Comparison of ENCODE assay signal across 11 cellular contexts in genomic region chr5:140554454-140554853, GRCh38. TPM values are rescaled to one million over a fixed set of nuclear protein-coding genes. Genes with fewer than 3 reads are reported as not detected.
DNase-seq lines count a peak whose midpoint lies in the region; ATAC-seq and TF ChIP-seq lines count a peak whose summit lies in the region.
"Had no signal": no experiment of that assay in that cellular context is flagged by ENCODE, and none has a peak within 500 bp of the region (broad histone marks: within the 10 kb centered on the region; RNA-seq: fewer than 3 reads in every experiment).

No MANE protein-coding gene starts in this region.

- WGBS in GM23248 (ENCODE audit: low coverage in 1 of 2, low lambda C conversion rate in 2 of 2, missing lambda C conversion rate in 2 of 2), 2 experiments = 51 to 52% methylated on average over 2 of the region's 2 CpGs

- peaks cover 31% of the 10 kb centered on the region for H3K4me1 ChIP-seq in GM23248 (ENCODE audit: insufficient read depth)

- TF ChIP-seq CTCF in AG09309 (IDR thresholded peaks at IDR 0.05; ENCODE audit: control insufficient read depth, insufficient read depth, low read depth, low read length, missing control alignments) (no peak), glutamatergic neuron (IDR thresholded peaks at IDR 0.05; ENCODE audit: partially characterized antibody, unreplicated experiment) (no peak)

- DNase-seq in AG09309 (ENCODE audit: low read depth) = peak; percentile 42
- DNase-seq in GM23248 = peak; percentile 77
- DNase-seq in activated CD4-positive, alpha-beta memory T cell treated with anti-CD3 and anti-CD28 coated beads for 36 hours = no peak
- no peak for DNase-seq in glutamatergic neuron
- DNase-seq in NCI-H2196 treated with DMSO at 0.1 percent for 48 hours (lab: John Stamatoyannopoulos, UW; ENCODE audit: unreplicated experiment) = no peak
- no peak for DNase-seq in C1 segment of cervical spinal cord (lab: John Stamatoyannopoulos, UW)
- DNase-seq in hippocampal formation (lab: John Stamatoyannopoulos, UW) = no peak
- DNase-seq: MG63, SHP77 treated with DMSO at 0.1 percent for 48 hours, transverse colon had no signal

- peak overlapping the region; percentile 3; the same call in 1 of the 2 replicates for H3K9ac ChIP-seq in GM23248

- POLR2A ChIA-PET in activated CD4-positive, alpha-beta memory T cell treated with anti-CD3 and anti-CD28 coated beads for 36 hours (lab: Charles Lee) = interaction anchor here (0.9 to 1.3 kb wide), 4 partner anchors 11 to 137 kb away, joined by 3 to 6 read pairs (median 4); partner anchors contain the start of gene TMCO6

- H3K36me3 Mint-ChIP-seq in activated CD4-positive, alpha-beta memory T cell treated with anti-CD3 and anti-CD28 coated beads for 36 hours = peaks cover 40% of the 10 kb centered on the region
- H3K36me3 Mint-ChIP-seq in glutamatergic neuron (ENCODE audit: unreplicated experiment) = no peaks in the 10 kb centered on the region

- peak overlapping the region; percentile 34 for H3K4me3 Mint-ChIP-seq in activated CD4-positive, alpha-beta memory T cell treated with anti-CD3 and anti-CD28 coated beads for 36 hours
- peak overlapping the region; percentile 4 for H3K4me3 Mint-ChIP-seq in glutamatergic neuron (ENCODE audit: unreplicated experiment)

- no peaks in the 10 kb centered on the region for H3K27me3 Mint-ChIP-seq in activated CD4-positive, alpha-beta memory T cell treated with anti-CD3 and anti-CD28 coated beads for 36 hours
- peaks cover 3% of the 10 kb centered on the region for H3K27me3 Mint-ChIP-seq in glutamatergic neuron (ENCODE audit: unreplicated experiment)

- H3K27me3 ChIP-seq in GM23248 (replicated peaks; ENCODE audit: insufficient read depth) = no peaks in the 10 kb centered on the region
- H3K27me3 ChIP-seq: MG63, transverse colon had no signal

- peak overlapping the region; percentile 82 for H3K27ac Mint-ChIP-seq in activated CD4-positive, alpha-beta memory T cell treated with anti-CD3 and anti-CD28 coated beads for 36 hours
- H3K27ac Mint-ChIP-seq in glutamatergic neuron (ENCODE audit: unreplicated experiment) = no peak overlapping the region

- intact Hi-C loops in activated CD4-positive, alpha-beta memory T cell treated with anti-CD3 and anti-CD28 coated beads for 36 hours (cut with micrococcal nuclease) = loop anchor here (10.0 kb wide), 1 partner anchor 450 kb away; no protein-coding TSS in a partner anchor

- no peaks in the 10 kb centered on the region for H3K9me3 ChIP-seq in GM23248 (ENCODE audit: low read depth)
- H3K9me3 ChIP-seq: MG63, transverse colon had no signal

- H3K79me2 ChIP-seq in GM23248 (ENCODE audit: insufficient read depth) = peaks cover 67% of the 10 kb centered on the region

- peak overlapping the region; percentile 84 for H3K27ac ChIP-seq in GM23248

- H3F3A ChIP-seq in GM23248 (ENCODE audit: insufficient read depth) = peaks cover 50% of the 10 kb centered on the region

- CTCF ChIA-PET in activated CD4-positive, alpha-beta memory T cell treated with anti-CD3 and anti-CD28 coated beads for 36 hours (lab: Charles Lee) = interaction anchor here (2.5 kb wide), 1 partner anchor 80 kb away, joined by 9 read pairs; no protein-coding TSS in a partner anchor

- H3K9me2 ChIP-seq in GM23248 (ENCODE audit: insufficient read depth) = no peaks in the 10 kb centered on the region

- 0 out of 2 replicates have a peak, but pooled peaks cover 8% of the 10 kb centered on the region for H4K20me1 ChIP-seq in GM23248 (ENCODE audit: insufficient read depth)

- no peak overlapping the region for H2AFZ ChIP-seq in GM23248

- in situ Hi-C loops in GM23248 (cut with MboI) = no loop called here

- H3K4me3 ChIP-seq in AG09309 (ENCODE audit: control insufficient read depth, low read depth, low read length) = no peak overlapping the region
- H3K4me3 ChIP-seq in GM23248 = no peak overlapping the region
- H3K4me3 ChIP-seq: MG63, transverse colon had no signal

- peaks cover 22% of the 10 kb centered on the region; the same call in 1 of the 2 replicates for H3K36me3 ChIP-seq in GM23248 (ENCODE audit: low read depth)

- peaks cover 68% of the 10 kb centered on the region for H3K4me1 Mint-ChIP-seq in activated CD4-positive, alpha-beta memory T cell treated with anti-CD3 and anti-CD28 coated beads for 36 hours (ENCODE audit: low read depth)
- peaks cover 17% of the 10 kb centered on the region for H3K4me1 Mint-ChIP-seq in glutamatergic neuron (ENCODE audit: low read depth, unreplicated experiment)

- H3K4me2 ChIP-seq in GM23248 (ENCODE audit: unreplicated experiment) = peak overlapping the region; percentile 48

- no peak for ATAC-seq in GM19351 (IDR thresholded peaks at IDR 0.05; ENCODE audit: unreplicated experiment)

- no peaks in the 10 kb centered on the region for H3K9me3 Mint-ChIP-seq in activated CD4-positive, alpha-beta memory T cell treated with anti-CD3 and anti-CD28 coated beads for 36 hours
- H3K9me3 Mint-ChIP-seq in glutamatergic neuron (ENCODE audit: unreplicated experiment) = peaks cover 11% of the 10 kb centered on the region

RNA-seq across cellular contexts. Expression of gene SRA1, which starts 2.8 kb away (rescaled TPM):
- total RNA-seq in GM23248 (2014; rRNA removed; shearing (Covaris generic)) = 41.6 and 46.2 TPM in 2 replicates
- polyA plus RNA-seq in GM23248 (2016; fragmentation: Nextera tagmentation; extraction: Ambion mirVana) = 90.6 and 91.2 TPM in 2 replicates
- 10 to 100 TPM; 46.0 to 46.7 TPM for total RNA-seq in activated CD4-positive, alpha-beta memory T cell treated with anti-CD3 and anti-CD28 coated beads for 36 hours
- 45.0 TPM for total RNA-seq in glutamatergic neuron (ENCODE audit: unreplicated experiment)

RNA-seq across cellular contexts. Expression of gene EIF4EBP3, which starts 7.0 kb away (rescaled TPM):
- total RNA-seq in GM23248 (2014; rRNA removed; shearing (Covaris generic)) = 0.54 and 2.3 TPM in 2 replicates
- polyA plus RNA-seq in GM23248 (2016; fragmentation: Nextera tagmentation; extraction: Ambion mirVana) = 14.1 and 14.5 TPM in 2 replicates
- 10 to 100 TPM; 15.7 to 16.6 TPM for total RNA-seq in activated CD4-positive, alpha-beta memory T cell treated with anti-CD3 and anti-CD28 coated beads for 36 hours
- total RNA-seq in glutamatergic neuron (ENCODE audit: unreplicated experiment) = 7.0 TPM

RNA-seq across cellular contexts. Expression of gene APBB3, which starts 9.9 kb away (rescaled TPM):
- 13.8 and 14.8 TPM in 2 replicates for total RNA-seq in GM23248 (2014; rRNA removed; shearing (Covaris generic))
- 13.1 and 13.2 TPM in 2 replicates for polyA plus RNA-seq in GM23248 (2016; fragmentation: Nextera tagmentation; extraction: Ambion mirVana)
- total RNA-seq in activated CD4-positive, alpha-beta memory T cell treated with anti-CD3 and anti-CD28 coated beads for 36 hours = 10 to 100 TPM; 16.3 to 16.8 TPM
- total RNA-seq in glutamatergic neuron (ENCODE audit: unreplicated experiment) = 103 TPM

RNA-seq across cellular contexts. Expression of gene SLC35A4, which starts 10.2 kb away (rescaled TPM):
- total RNA-seq in GM23248 (2014; rRNA removed; shearing (Covaris generic)) = 11.8 and 19.6 TPM in 2 replicates
- 45.2 and 49.5 TPM in 2 replicates for polyA plus RNA-seq in GM23248 (2016; fragmentation: Nextera tagmentation; extraction: Ambion mirVana)
- total RNA-seq in activated CD4-positive, alpha-beta memory T cell treated with anti-CD3 and anti-CD28 coated beads for 36 hours = 10 to 100 TPM; 68.7 to 69.7 TPM
- total RNA-seq in glutamatergic neuron (ENCODE audit: unreplicated experiment) = 50.7 TPM

Comparison
In these comparisons a context has a peak if more than half of its experiments do, and no peak if none do; other contexts are left out.
1. DNase-seq: peak in AG09309 (single experiment) and GM23248 (single experiment); none in activated CD4-positive, alpha-beta memory T cell treated with anti-CD3 and anti-CD28 coated beads for 36 hours (single experiment), glutamatergic neuron (single experiment), NCI-H2196 treated with DMSO at 0.1 percent for 48 hours (single experiment), C1 segment of cervical spinal cord (0 of 14) and hippocampal formation (0 of 2).